1 cellular context compared by ENCODE assay signal in genomic region chr5:10306806-10307205, GRCh38.
TF ChIP-seq lines count a peak whose summit lies in the region.

No MANE protein-coding gene starts in this region.

TF ChIP-seq in GM12878, 131 proteins besides CTCF, POLR2A, EP300 and RAD21:
- TF ChIP-seq ZNF207 (IDR thresholded peaks at IDR 0.05; ENCODE audit: borderline replicate concordance) (no peak), MXI1 (IDR thresholded peaks at IDR 0.05; ENCODE audit: low read depth, low read length) (no peak), HDAC6 (IDR thresholded peaks at IDR 0.05; ENCODE audit: unreplicated experiment) (no peak)
- TF ChIP-seq, protein P1, sequence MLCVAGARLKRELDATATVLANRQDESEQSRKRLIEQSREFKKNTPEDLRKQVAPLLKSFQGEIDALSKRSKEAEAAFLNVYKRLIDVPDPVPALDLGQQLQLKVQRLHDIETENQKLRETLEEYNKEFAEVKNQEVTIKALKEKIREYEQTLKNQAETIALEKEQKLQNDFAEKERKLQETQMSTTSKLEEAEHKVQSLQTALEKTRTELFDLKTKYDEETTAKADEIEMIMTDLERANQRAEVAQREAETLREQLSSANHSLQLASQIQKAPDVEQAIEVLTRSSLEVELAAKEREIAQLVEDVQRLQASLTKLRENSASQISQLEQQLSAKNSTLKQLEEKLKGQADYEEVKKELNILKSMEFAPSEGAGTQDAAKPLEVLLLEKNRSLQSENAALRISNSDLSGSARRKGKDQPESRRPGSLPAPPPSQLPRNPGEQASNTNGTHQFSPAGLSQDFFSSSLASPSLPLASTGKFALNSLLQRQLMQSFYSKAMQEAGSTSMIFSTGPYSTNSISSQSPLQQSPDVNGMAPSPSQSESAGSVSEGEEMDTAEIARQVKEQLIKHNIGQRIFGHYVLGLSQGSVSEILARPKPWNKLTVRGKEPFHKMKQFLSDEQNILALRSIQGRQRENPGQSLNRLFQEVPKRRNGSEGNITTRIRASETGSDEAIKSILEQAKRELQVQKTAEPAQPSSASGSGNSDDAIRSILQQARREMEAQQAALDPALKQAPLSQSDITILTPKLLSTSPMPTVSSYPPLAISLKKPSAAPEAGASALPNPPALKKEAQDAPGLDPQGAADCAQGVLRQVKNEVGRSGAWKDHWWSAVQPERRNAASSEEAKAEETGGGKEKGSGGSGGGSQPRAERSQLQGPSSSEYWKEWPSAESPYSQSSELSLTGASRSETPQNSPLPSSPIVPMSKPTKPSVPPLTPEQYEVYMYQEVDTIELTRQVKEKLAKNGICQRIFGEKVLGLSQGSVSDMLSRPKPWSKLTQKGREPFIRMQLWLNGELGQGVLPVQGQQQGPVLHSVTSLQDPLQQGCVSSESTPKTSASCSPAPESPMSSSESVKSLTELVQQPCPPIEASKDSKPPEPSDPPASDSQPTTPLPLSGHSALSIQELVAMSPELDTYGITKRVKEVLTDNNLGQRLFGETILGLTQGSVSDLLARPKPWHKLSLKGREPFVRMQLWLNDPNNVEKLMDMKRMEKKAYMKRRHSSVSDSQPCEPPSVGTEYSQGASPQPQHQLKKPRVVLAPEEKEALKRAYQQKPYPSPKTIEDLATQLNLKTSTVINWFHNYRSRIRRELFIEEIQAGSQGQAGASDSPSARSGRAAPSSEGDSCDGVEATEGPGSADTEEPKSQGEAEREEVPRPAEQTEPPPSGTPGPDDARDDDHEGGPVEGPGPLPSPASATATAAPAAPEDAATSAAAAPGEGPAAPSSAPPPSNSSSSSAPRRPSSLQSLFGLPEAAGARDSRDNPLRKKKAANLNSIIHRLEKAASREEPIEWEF (IDR thresholded peaks at IDR 0.05; ENCODE audit: insufficient replicate concordance, low read depth, low read length): no peak
TF ChIP-seq in GM12878: peak in this region for 0.
